In the genomic region with DNA sequence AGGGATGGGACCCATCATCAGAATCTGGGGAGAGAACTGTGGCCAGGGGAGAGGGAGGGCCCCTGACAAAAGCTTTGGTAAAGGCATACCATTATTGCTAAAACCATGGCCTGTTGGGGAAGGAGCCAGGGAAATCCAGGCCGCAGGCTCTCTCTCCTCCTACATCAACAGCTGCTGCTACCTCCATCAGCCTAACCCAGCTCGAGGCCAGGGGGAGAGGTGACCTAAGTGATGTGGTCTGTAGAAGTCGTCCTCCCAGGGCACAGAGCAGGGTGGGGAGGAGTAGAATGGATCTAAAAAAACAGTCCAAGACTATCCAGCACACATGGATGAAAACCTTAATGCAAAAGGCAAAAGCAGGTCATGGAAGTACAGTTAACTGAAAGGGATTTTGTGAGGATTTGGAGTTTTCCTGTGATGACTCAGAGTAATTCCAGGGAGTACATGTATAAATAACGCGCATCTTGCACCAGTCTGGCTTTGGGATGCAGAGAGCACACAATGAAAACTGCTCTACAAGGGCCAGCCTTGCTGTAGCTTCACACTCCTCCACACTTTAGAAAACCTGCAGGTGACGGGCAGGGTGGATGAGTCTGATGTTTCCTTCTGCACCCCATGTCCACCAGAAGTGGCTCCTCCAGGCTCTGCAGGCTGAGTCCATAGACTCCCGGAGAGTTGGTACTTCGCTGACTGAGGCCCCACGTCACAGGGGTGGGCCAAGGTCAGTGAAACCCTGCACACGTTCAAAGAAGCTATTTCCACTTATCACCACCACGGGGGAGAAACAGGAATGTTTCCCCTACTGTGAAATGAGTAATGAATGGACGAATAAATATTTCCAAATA, we compare ENCODE assay signal across 21 cellular contexts. TPM values are rescaled to one million over a fixed set of nuclear protein-coding genes. Genes with fewer than 3 reads are reported as not detected.
DNase-seq lines count a peak whose midpoint lies in the region; ATAC-seq and TF ChIP-seq lines count a peak whose summit lies in the region.
"Had no signal": no experiment of that assay in that cellular context is flagged by ENCODE, and none has a peak within 500 bp of the region (broad histone marks: within the 10 kb centered on the region; RNA-seq: fewer than 3 reads in every experiment).

No MANE protein-coding gene starts in this region.

- peak; percentile 50 for DNase-seq in EH (ENCODE audit: low read depth)
- DNase-seq in M059J (ENCODE audit: low read depth): peak; percentile 19
- peak; percentile 14 for DNase-seq in occipital lobe (lab: John Stamatoyannopoulos, UW)
- no peak for DNase-seq in naive thymus-derived CD8-positive, alpha-beta T cell
- DNase-seq: CD8-positive, alpha-beta memory T cell; DMS79 treated with DMSO at 0.1 percent for 48 hours; GM23248; MV-4-11; NCI-H1417; NCI-H187 treated with DMSO at 0.1 percent for 48 hours; NCI-H345; NCI-H69; NK-92 treated with Interleukin-12 subunit alpha and Interleukin-12 subunit beta, amount 100 ng/mL, for 24 hours; OCI-M1; SHP77 treated with DMSO at 0.1 percent for 48 hours had no signal

- no peak for TF ChIP-seq POLR2A in GM18505 (IDR thresholded peaks at IDR 0.05; ENCODE audit: borderline replicate concordance, extremely low read depth, insufficient read depth, insufficient read length)

- H3K36me3 ChIP-seq in iPS-15b (ENCODE audit: control insufficient read depth, insufficient read depth, low read length): no peaks in the 10 kb centered on the region
- H3K36me3 ChIP-seq: BLaER1 treated with 17β-estradiol and CSF1 and Interleukin-3, amounts not matched to agents 10 nM and 100 nM had no signal

- peak overlapping the region; percentile 24 for H3K9ac ChIP-seq in iPS-15b (ENCODE audit: low read depth, low read length)
- H3K9ac ChIP-seq: BLaER1 treated with 17β-estradiol and CSF1 and Interleukin-3, amounts not matched to agents 10 nM and 100 nM; GM23248 had no signal

- H3K27ac Mint-ChIP-seq in naive thymus-derived CD8-positive, alpha-beta T cell: peak overlapping the region in 1 of 10 donors; percentile 31

- peaks cover 4 to 24% (median 9%) of the 10 kb centered on the region in 4 donors for H3K4me1 Mint-ChIP-seq in naive thymus-derived CD8-positive, alpha-beta T cell

- no peak overlapping the region for H3K4me3 ChIP-seq in iPS-15b (ENCODE audit: low read depth, low read length)
- H3K4me3 ChIP-seq: A549; BLaER1 treated with 17β-estradiol and CSF1 and Interleukin-3, amounts not matched to agents 10 nM and 100 nM; GM23248 had no signal

- H3K27me3 Mint-ChIP-seq in naive thymus-derived CD8-positive, alpha-beta T cell: no peaks in the 10 kb centered on the region
- H3K27me3 Mint-ChIP-seq: CD8-positive, alpha-beta memory T cell had no signal

- no peaks in the 10 kb centered on the region for H3K4me1 ChIP-seq in iPS-15b (ENCODE audit: control insufficient read depth, insufficient read depth, low read length)
- H3K4me1 ChIP-seq: A549 had no signal

- H3K27me3 ChIP-seq in iPS-15b (ENCODE audit: control insufficient read depth, insufficient read depth, low read length): no peaks in the 10 kb centered on the region
- H3K27me3 ChIP-seq: BLaER1 treated with 17β-estradiol and CSF1 and Interleukin-3, amounts not matched to agents 10 nM and 100 nM had no signal

- no peak for ATAC-seq in naive thymus-derived CD8-positive, alpha-beta T cell
- ATAC-seq in GM18505 (IDR thresholded peaks at IDR 0.05; ENCODE audit: unreplicated experiment): no peak
- ATAC-seq in HG03521 (IDR thresholded peaks at IDR 0.05; ENCODE audit: unreplicated experiment): no peak

- H3K4me3 Mint-ChIP-seq in naive thymus-derived CD8-positive, alpha-beta T cell: no peak overlapping the region
- H3K4me3 Mint-ChIP-seq: CD8-positive, alpha-beta memory T cell had no signal

- POLR2A ChIA-PET in naive thymus-derived CD8-positive, alpha-beta T cell (lab: Charles Lee): interaction anchor here (0.7 kb wide), 1 partner anchor 11 kb away, joined by 3 read pairs; no protein-coding TSS in a partner anchor

- H3K9me3 ChIP-seq in iPS-15b (ENCODE audit: control insufficient read depth, insufficient read depth, low read length): no peaks in the 10 kb centered on the region
- H3K9me3 ChIP-seq: A549 had no signal

- H3K36me3 Mint-ChIP-seq in naive thymus-derived CD8-positive, alpha-beta T cell: peaks cover 0 to 9% (median 0%) of the 10 kb centered on the region in 3 donors
- H3K36me3 Mint-ChIP-seq: CD8-positive, alpha-beta memory T cell had no signal

- peaks cover 0 to 29% (median 4%) of the 10 kb centered on the region in 9 donors for H3K9me3 Mint-ChIP-seq in naive thymus-derived CD8-positive, alpha-beta T cell

RNA-seq across cellular contexts. Expression of gene MSMB, which starts 38.5 kb away (rescaled TPM):
- not detected in 2 replicates for total RNA-seq in M059J (2014; rRNA removed; shearing (Covaris generic))
- not detected for total RNA-seq in occipital lobe
- total RNA-seq in naive thymus-derived CD8-positive, alpha-beta T cell: not detected
- polyA plus RNA-seq in naive thymus-derived CD8-positive, alpha-beta T cell: not detected
- total RNA-seq: CD8-positive, alpha-beta memory T cell; GM23248; RPMI7951 had no signal
- polyA plus RNA-seq: CD8-positive, alpha-beta memory T cell; GM23248 had no signal

RNA-seq across cellular contexts. Expression of gene NCOA4, which starts 54.1 kb away (rescaled TPM):
- total RNA-seq in M059J (2014; rRNA removed; shearing (Covaris generic)): 147 and 160 TPM in 2 replicates
- 217 TPM for total RNA-seq in occipital lobe
- 10 to 100 TPM; 90.0 to 90.1 TPM for total RNA-seq in naive thymus-derived CD8-positive, alpha-beta T cell
- polyA plus RNA-seq in naive thymus-derived CD8-positive, alpha-beta T cell: 100 to 1,000 TPM; 153 to 162 (median 155) TPM

Comparison
In these comparisons a context has a peak if more than half of its experiments do, and no peak if none do; other contexts are left out.
1. DNase-seq: peak in EH (single experiment), M059J (single experiment) and occipital lobe (single experiment); none in naive thymus-derived CD8-positive, alpha-beta T cell (0 of 10).